Comparison of ENCODE assay signal across 25 cellular contexts in the genomic region with DNA sequence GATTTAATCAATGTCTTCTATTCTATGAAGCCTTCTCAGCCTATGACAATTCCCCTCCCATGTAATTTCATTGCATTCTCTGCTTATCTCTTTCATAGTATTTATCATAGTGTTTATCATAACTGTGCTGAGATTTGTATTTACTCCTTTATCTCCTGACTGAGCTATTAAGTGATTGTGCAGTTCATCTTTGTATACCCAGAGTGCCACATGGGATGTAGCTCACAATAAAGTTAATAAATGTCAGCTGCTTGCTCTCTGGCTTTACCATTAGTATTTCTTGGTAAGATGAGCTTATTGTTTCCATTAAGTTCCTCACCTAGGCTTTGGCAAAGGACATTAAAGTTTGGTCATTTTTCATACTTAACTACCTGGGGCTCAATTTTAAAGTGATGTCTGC.
DNase-seq lines count a peak whose midpoint lies in the region; ATAC-seq and TF ChIP-seq lines count a peak whose summit lies in the region.
"Had no signal": no experiment of that assay in that cellular context is flagged by ENCODE, and none has a peak within 500 bp of the region (broad histone marks: within the 10 kb centered on the region; RNA-seq: fewer than 3 reads in every experiment).

No MANE protein-coding gene starts in this region.

- H3K79me1 ChIP-seq in mesendoderm (ENCODE audit: low read length) = no peaks in the 10 kb centered on the region

- H2AFZ ChIP-seq in Karpas-422 (ENCODE audit: low read length) = no peak overlapping the region

- H2BK15ac ChIP-seq in mesendoderm (replicated peaks; ENCODE audit: low read depth) = no peak overlapping the region

- H2AK5ac ChIP-seq in mesendoderm (ENCODE audit: low read length) = no peak overlapping the region

- DNase-seq in DMS153 treated with DMSO at 0.1 percent for 48 hours (lab: John Stamatoyannopoulos, UW; ENCODE audit: unreplicated experiment) = peak; percentile 67
- no peak for DNase-seq in DMS153 (lab: John Stamatoyannopoulos, UW)
- DNase-seq in NCI-H345 treated with DMSO at 0.1 percent for 48 hours (lab: John Stamatoyannopoulos, UW; ENCODE audit: unreplicated experiment) = peak; percentile 62
- peak; percentile 1 for DNase-seq in SK-N-DZ (ENCODE audit: low spot score)
- DNase-seq in mesendoderm = peak; percentile 3
- DNase-seq in Peyer's patch = no peak
- no peak for DNase-seq in Karpas-422
- DNase-seq: Caco-2; CD8-positive, alpha-beta T cell; DMS79 treated with DMSO at 0.1 percent for 48 hours; H7; Kasumi-1; NCI-H1092 treated with DMSO at 0.1 percent for 48 hours; NCI-H1436; NCI-H2029; NCI-H2171 treated with DMSO at 0.1 percent for 48 hours; NCI-H526 treated with DMSO at 0.1 percent for 48 hours; NK-92 treated with Interleukin-12 subunit alpha and Interleukin-12 subunit beta, amount 100 ng/mL, for 24 hours; PC-3; Right ventricle myocardium superior had no signal

- H3K4me2 ChIP-seq in mesendoderm (ENCODE audit: low read length) (no peak overlapping the region), Karpas-422 (ENCODE audit: low read depth, low read length, poor library complexity, severe bottlenecking) (no peak overlapping the region)

- no peak for ATAC-seq in HG03045 (IDR thresholded peaks at IDR 0.05; ENCODE audit: unreplicated experiment)
- ATAC-seq: CD8-positive, alpha-beta T cell; HepG2; PC-3 had no signal

- no peaks in the 10 kb centered on the region for H4K20me1 ChIP-seq in Karpas-422 (ENCODE audit: insufficient read depth, low read depth, low read length)

- no peak overlapping the region for H4K5ac ChIP-seq in mesendoderm (ENCODE audit: low read length)

- H3K9me2 ChIP-seq in Karpas-422 (replicated peaks; ENCODE audit: insufficient read depth, low read length) = no peaks in the 10 kb centered on the region

- no peaks in the 10 kb centered on the region for H3K9me3 ChIP-seq in Peyer's patch
- H3K9me3 ChIP-seq in Karpas-422 (ENCODE audit: low read length) = no peaks in the 10 kb centered on the region
- H3K9me3 ChIP-seq: Caco-2, SJSA1 had no signal

- H2BK120ac ChIP-seq in mesendoderm (ENCODE audit: low read depth, low read length) = no peak overlapping the region

- no peak for TF ChIP-seq POLR2A in Peyer's patch (IDR thresholded peaks at IDR 0.05)

- H3K4me3 ChIP-seq in mesendoderm (ENCODE audit: low read length) (no peak overlapping the region), Peyer's patch (no peak overlapping the region), Karpas-422 (ENCODE audit: low read length) (no peak overlapping the region)
- H3K4me3 ChIP-seq: SJSA1 had no signal

- H3K9ac ChIP-seq in mesendoderm (ENCODE audit: low read length) = no peak overlapping the region
- H3K9ac ChIP-seq in Karpas-422 (ENCODE audit: low read length) = no peak overlapping the region

- H3K18ac ChIP-seq in mesendoderm (ENCODE audit: low read length) = no peak overlapping the region

- no peaks in the 10 kb centered on the region for H3K27me3 ChIP-seq in mesendoderm (ENCODE audit: insufficient read depth, low read length, poor library complexity)
- H3K27me3 ChIP-seq in Peyer's patch = no peaks in the 10 kb centered on the region
- H3K27me3 ChIP-seq in Karpas-422 (ENCODE audit: low read length) = no peaks in the 10 kb centered on the region
- H3K27me3 ChIP-seq: SJSA1 had no signal

- H3K36me3 ChIP-seq in mesendoderm (ENCODE audit: control insufficient read depth, insufficient read depth, low read length) = no peaks in the 10 kb centered on the region
- no peaks in the 10 kb centered on the region for H3K36me3 ChIP-seq in Peyer's patch
- H3K36me3 ChIP-seq in Karpas-422 (ENCODE audit: insufficient read depth, low read length) = no peaks in the 10 kb centered on the region
- H3K36me3 ChIP-seq: SJSA1 had no signal

- H3K56ac ChIP-seq in mesendoderm (ENCODE audit: low read length) = no peak overlapping the region

- H3K79me2 ChIP-seq in mesendoderm (ENCODE audit: control insufficient read depth, insufficient read depth, low read length) = no peaks in the 10 kb centered on the region
- no peaks in the 10 kb centered on the region for H3K79me2 ChIP-seq in Karpas-422 (ENCODE audit: low read length)

- H2BK5ac ChIP-seq in mesendoderm (ENCODE audit: low read length) = no peak overlapping the region

- no peak overlapping the region for H3K4ac ChIP-seq in mesendoderm (ENCODE audit: low read depth, low read length)

- H3K27ac ChIP-seq in mesendoderm (ENCODE audit: low read depth, low read length) = no peak overlapping the region
- H3K27ac ChIP-seq in Peyer's patch = no peak overlapping the region
- no peak overlapping the region for H3K27ac ChIP-seq in Karpas-422 (ENCODE audit: low read length)
- H3K27ac ChIP-seq: 22Rv1, C4-2B, SJSA1 had no signal

- H4K8ac ChIP-seq in mesendoderm (ENCODE audit: low read depth, low read length) = no peak overlapping the region

- no peak for TF ChIP-seq CTCF in Peyer's patch (IDR thresholded peaks at IDR 0.05)

- no peak overlapping the region for H3K23ac ChIP-seq in mesendoderm (ENCODE audit: low read length)

- H3K4me1 ChIP-seq in mesendoderm (ENCODE audit: control insufficient read depth, low read depth, low read length) = no peaks in the 10 kb centered on the region
- H3K4me1 ChIP-seq in Peyer's patch = no peaks in the 10 kb centered on the region
- H3K4me1 ChIP-seq in Karpas-422 (ENCODE audit: low read length) = peaks cover 8% of the 10 kb centered on the region
- H3K4me1 ChIP-seq: Caco-2, SJSA1 had no signal

Comparison
In these comparisons a context has a peak if more than half of its experiments do, and no peak if none do; other contexts are left out.
1. DNase-seq: peak in DMS153 treated with DMSO at 0.1 percent for 48 hours (single experiment), NCI-H345 treated with DMSO at 0.1 percent for 48 hours (single experiment), SK-N-DZ (single experiment) and mesendoderm (single experiment); none in DMS153 (single experiment), Peyer's patch (0 of 3) and Karpas-422 (single experiment).